In the genomic region with DNA sequence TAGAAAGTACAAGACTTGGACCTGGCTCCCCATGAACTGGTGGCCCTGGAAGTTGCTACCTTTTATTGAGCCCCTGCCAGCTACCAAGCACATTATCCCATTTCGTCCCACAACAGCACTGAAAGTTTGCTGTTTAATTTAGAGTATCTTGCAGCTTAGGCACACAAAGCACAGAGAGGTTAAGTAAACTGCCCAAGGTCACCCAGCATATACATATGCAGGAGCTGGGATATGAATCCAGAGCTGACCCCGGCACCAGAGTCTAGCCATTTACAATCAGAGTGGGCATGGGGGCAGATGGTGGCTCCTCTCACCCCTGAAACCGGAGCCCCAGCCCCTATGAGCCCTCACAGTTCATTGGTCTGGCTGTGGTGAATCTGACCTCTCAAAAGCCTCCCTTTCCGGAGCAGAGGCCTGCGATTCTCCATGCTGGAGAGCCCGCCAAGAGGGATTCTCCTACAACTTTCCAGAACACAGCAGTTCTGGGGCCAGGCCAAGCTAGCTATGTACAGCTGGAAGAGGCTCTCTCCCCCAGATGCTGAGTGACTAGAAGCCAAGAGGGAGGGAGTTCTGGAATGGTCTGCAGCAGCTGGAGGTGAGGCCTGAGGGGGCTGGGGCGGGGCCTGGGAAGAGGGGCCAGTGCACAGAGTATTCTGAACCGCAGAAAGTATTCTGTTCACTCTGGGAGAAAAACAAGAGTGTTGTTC, we compare ENCODE assay signal across 11 cellular contexts. TPM values are rescaled to one million over a fixed set of nuclear protein-coding genes. Genes with fewer than 3 reads are reported as not detected.
DNase-seq lines count a peak whose midpoint lies in the region; ATAC-seq and TF ChIP-seq lines count a peak whose summit lies in the region.
"Had no signal": no experiment of that assay in that cellular context is flagged by ENCODE, and none has a peak within 500 bp of the region (broad histone marks: within the 10 kb centered on the region; RNA-seq: fewer than 3 reads in every experiment).

No MANE protein-coding gene starts in this region.

- DNase-seq in adrenal gland (peak in 6 of 7 donors; percentile 30 to 73 (median 51)), fibroblast of peridontal ligament (ENCODE audit: extremely low read depth) (peak; percentile 81), mucosa of gallbladder (ENCODE audit: low spot score) (peak; percentile 81), tibial artery (peak in 1 of 2 donors; percentile 71)
- no peak for DNase-seq in activated CD8-positive, alpha-beta memory T cell treated with anti-CD3 and anti-CD28 coated beads, Interleukin-2, amount 50 U/mL, for 48 hours
- DNase-seq: activated CD4-positive, alpha-beta memory T cell treated with anti-CD3 and anti-CD28 coated beads for 36 hours; central memory CD4-positive, alpha-beta T cell; stimulated activated CD4-positive, alpha-beta T cell treated with anti-CD3 and anti-CD28 coated beads, Interleukin-2, amount 100 ng/mL, for 48 hours had no signal

- WGBS in adrenal gland, 4 donors: 59 to 81% (median 68%) methylated on average over 3 to 8 of the region's 8 CpGs

- TF ChIP-seq POLR2A in adrenal gland (IDR thresholded peaks at IDR 0.05): no peak

- intact Hi-C loops in adrenal gland (cut with DNase I) (no loop called here), tibial artery (cut with DNase I; ENCODE audit: low total_unique reads) (loop anchor here (2.0 kb wide), 1 partner anchor 26 kb away; no protein-coding TSS in a partner anchor)

- no peaks in the 10 kb centered on the region for H3K36me3 ChIP-seq in adrenal gland (replicated peaks in 1 of 2)
- no peaks in the 10 kb centered on the region for H3K36me3 ChIP-seq in tibial artery

- H3K4me3 ChIP-seq in adrenal gland (no peak overlapping the region), tibial artery (no peak overlapping the region)

- no peaks in the 10 kb centered on the region for H3K27me3 ChIP-seq in adrenal gland
- H3K27me3 ChIP-seq in tibial artery: no peaks in the 10 kb centered on the region

- TF ChIP-seq CTCF in adrenal gland (IDR thresholded peaks at IDR 0.05): no peak
- TF ChIP-seq CTCF in tibial artery (IDR thresholded peaks at IDR 0.05): no peak

- ATAC-seq in HG02938 (IDR thresholded peaks at IDR 0.05; ENCODE audit: unreplicated experiment): no peak
- no peak for ATAC-seq in GM18907 (IDR thresholded peaks at IDR 0.05; ENCODE audit: unreplicated experiment)
- no peak for ATAC-seq in GM21825 (IDR thresholded peaks at IDR 0.05; ENCODE audit: unreplicated experiment)

- H3K4me1 ChIP-seq in adrenal gland (replicated peaks in 1 of 2) (peaks cover 14 to 60% of the 10 kb centered on the region in 2 donors), tibial artery (peaks cover 6 to 59% (median 45%) of the 10 kb centered on the region in 4 donors)

- H3K9me3 ChIP-seq in adrenal gland (replicated peaks in 1 of 3) (no peaks in the 10 kb centered on the region), tibial artery (no peaks in the 10 kb centered on the region)

- H3K27ac ChIP-seq in adrenal gland: peak overlapping the region in 2 of 5 donors; percentile 69
- peak overlapping the region; percentile 57 to 60 for H3K27ac ChIP-seq in tibial artery

RNA-seq across cellular contexts. Expression of a gene that starts 58.3 kb away (rescaled TPM):
- 100 to 1,000 TPM; 403 to 850 (median 667) TPM for total RNA-seq in adrenal gland
- 100 to 1,000 TPM; 298 to 818 (median 483) TPM for polyA plus RNA-seq in adrenal gland
- 129 TPM for total RNA-seq in mucosa of gallbladder
